Comparison of ENCODE assay signal across 19 cellular contexts in genomic region chr16:65336169-65336568, GRCh38.
A peak's percentile ranks its signal among the peaks of the same experiment; 100 is the strongest.
DNase-seq lines count a peak whose midpoint lies in the region; TF ChIP-seq lines count a peak whose summit lies in the region.
"Had no signal": no experiment of that assay in that cellular context is flagged by ENCODE, and none has a peak within 500 bp of the region (broad histone marks: within the 10 kb centered on the region; RNA-seq: fewer than 3 reads in every experiment).

No MANE protein-coding gene starts in this region.

- H3K9me3 Mint-ChIP-seq in MCF 10A (ENCODE audit: unreplicated experiment) = peaks cover 30% of the 10 kb centered on the region
- H3K9me3 Mint-ChIP-seq: activated CD4-positive, alpha-beta T cell treated with anti-CD3 and anti-CD28 coated beads, Interleukin-2, amount 10 ng/mL, durations not matched to agents 7 days and 5 days had no signal

- no peak for TF ChIP-seq POLR2A in breast epithelium (IDR thresholded peaks at IDR 0.05)

- peak; percentile 13 for DNase-seq in MCF 10A (ENCODE audit: unreplicated experiment)
- no peak for DNase-seq in breast epithelium (ENCODE audit: low spot score in 2 of 2)
- peak; percentile 51 for DNase-seq in amniotic epithelial cell (ENCODE audit: low read depth)
- DNase-seq in fibroblast of the aortic adventitia (ENCODE audit: low read depth) = peak; percentile 63
- no peak for DNase-seq in HT-29 (ENCODE audit: low spot score)
- no peak for DNase-seq in NCI-H128 (lab: John Stamatoyannopoulos, UW; ENCODE audit: unreplicated experiment)
- no peak for DNase-seq in amygdala (lab: John Stamatoyannopoulos, UW)
- DNase-seq in activated T-cell treated with anti-CD3 and anti-CD28 coated beads, Interleukin-2, amount 50 U/mL, for 1 hour = no peak
- DNase-seq: activated CD4-positive, alpha-beta T cell treated with anti-CD3 and anti-CD28 coated beads, Interleukin-2, amount 10 ng/mL, durations not matched to agents 7 days and 5 days; activated naive CD8-positive, alpha-beta T cell treated with anti-CD3 and anti-CD28 coated beads, Interleukin-2, amount 50 U/mL, for 24 hours; activated T-cell treated with anti-CD3 and anti-CD28 coated beads, Interleukin-2, amount 50 U/mL, for 72 hours; colonic mucosa; left colon; mucosa of descending colon; NCI-H1417 treated with DMSO at 0.1 percent for 48 hours; pancreas; spleen; stimulated activated naive B cell treated with anti-CD40 and anti-IgM and Interleukin-4, amounts not matched to agents 10 μg/mL and 1 μg/mL and 100 μg/mL, for 72 hours; transverse colon had no signal

- no peaks in the 10 kb centered on the region for H3K9me3 ChIP-seq in breast epithelium
- H3K9me3 ChIP-seq: colonic mucosa, mucosa of descending colon, pancreas, spleen, transverse colon had no signal

- TF ChIP-seq CTCF in MCF 10A (IDR thresholded peaks at IDR 0.05; ENCODE audit: unreplicated experiment) (no peak), breast epithelium (IDR thresholded peaks at IDR 0.05) (no peak), fibroblast of the aortic adventitia (IDR thresholded peaks at IDR 0.05; ENCODE audit: insufficient read depth, low read length) (no peak)

- no peaks in the 10 kb centered on the region for H3K36me3 Mint-ChIP-seq in MCF 10A (ENCODE audit: insufficient read depth, unreplicated experiment)
- H3K36me3 Mint-ChIP-seq: stimulated activated naive B cell treated with anti-CD40 and anti-IgM and Interleukin-4, amounts not matched to agents 10 μg/mL and 1 μg/mL and 100 μg/mL, for 72 hours had no signal

- H3K4me3 ChIP-seq in breast epithelium (no peak overlapping the region), fibroblast of the aortic adventitia (ENCODE audit: low read depth, low read length) (no peak overlapping the region)
- H3K4me3 ChIP-seq: colonic mucosa, mucosa of descending colon, pancreas, spleen, transverse colon had no signal

- POLR2A ChIA-PET in MCF 10A (lab: Yijun Ruan, JAX) = no interaction called here

- CTCF ChIA-PET in MCF 10A (lab: Yijun Ruan, JAX) = no interaction called here

- intact Hi-C loops in MCF 10A (cut with micrococcal nuclease) (no loop called here), breast epithelium (cut with DNase I; ENCODE audit: low total_unique reads) (no loop called here)

- no TSS peak for BruUV-seq in MCF 10A (replicated peaks; lab: Mats Ljungman, UMichigan)

- no peaks in the 10 kb centered on the region for H3K27me3 Mint-ChIP-seq in MCF 10A (ENCODE audit: insufficient read depth, unreplicated experiment)
- H3K27me3 Mint-ChIP-seq: activated CD4-positive, alpha-beta T cell treated with anti-CD3 and anti-CD28 coated beads, Interleukin-2, amount 10 ng/mL, durations not matched to agents 7 days and 5 days; activated naive CD8-positive, alpha-beta T cell treated with anti-CD3 and anti-CD28 coated beads, Interleukin-2, amount 50 U/mL, for 24 hours; stimulated activated naive B cell treated with anti-CD40 and anti-IgM and Interleukin-4, amounts not matched to agents 10 μg/mL and 1 μg/mL and 100 μg/mL, for 72 hours had no signal

- no peaks in the 10 kb centered on the region for H3K27me3 ChIP-seq in breast epithelium
- H3K27me3 ChIP-seq: colonic mucosa, spleen, transverse colon had no signal

- no peaks in the 10 kb centered on the region for H3K36me3 ChIP-seq in breast epithelium
- H3K36me3 ChIP-seq: colonic mucosa, pancreas, spleen, transverse colon had no signal

- no peak overlapping the region for H3K4me3 Mint-ChIP-seq in MCF 10A (ENCODE audit: unreplicated experiment)
- H3K4me3 Mint-ChIP-seq: activated CD4-positive, alpha-beta T cell treated with anti-CD3 and anti-CD28 coated beads, Interleukin-2, amount 10 ng/mL, durations not matched to agents 7 days and 5 days; activated naive CD8-positive, alpha-beta T cell treated with anti-CD3 and anti-CD28 coated beads, Interleukin-2, amount 50 U/mL, for 24 hours; activated T-cell treated with anti-CD3 and anti-CD28 coated beads, Interleukin-2, amount 50 U/mL, for 72 hours; stimulated activated naive B cell treated with anti-CD40 and anti-IgM and Interleukin-4, amounts not matched to agents 10 μg/mL and 1 μg/mL and 100 μg/mL, for 72 hours had no signal

- no peaks in the 10 kb centered on the region for H3K4me1 ChIP-seq in breast epithelium
- H3K4me1 ChIP-seq: colonic mucosa, pancreas, transverse colon had no signal

- no peak overlapping the region for H3K27ac ChIP-seq in breast epithelium
- H3K27ac ChIP-seq: colonic mucosa, pancreas, spleen, transverse colon had no signal

- H3K4me1 Mint-ChIP-seq in MCF 10A (ENCODE audit: insufficient read depth, unreplicated experiment) = no peaks in the 10 kb centered on the region
- H3K4me1 Mint-ChIP-seq: activated CD4-positive, alpha-beta T cell treated with anti-CD3 and anti-CD28 coated beads, Interleukin-2, amount 10 ng/mL, durations not matched to agents 7 days and 5 days; activated naive CD8-positive, alpha-beta T cell treated with anti-CD3 and anti-CD28 coated beads, Interleukin-2, amount 50 U/mL, for 24 hours; stimulated activated naive B cell treated with anti-CD40 and anti-IgM and Interleukin-4, amounts not matched to agents 10 μg/mL and 1 μg/mL and 100 μg/mL, for 72 hours had no signal

- no peak overlapping the region for H3K27ac Mint-ChIP-seq in MCF 10A (ENCODE audit: low read depth, unreplicated experiment)
- H3K27ac Mint-ChIP-seq: activated CD4-positive, alpha-beta T cell treated with anti-CD3 and anti-CD28 coated beads, Interleukin-2, amount 10 ng/mL, durations not matched to agents 7 days and 5 days; activated naive CD8-positive, alpha-beta T cell treated with anti-CD3 and anti-CD28 coated beads, Interleukin-2, amount 50 U/mL, for 24 hours; activated T-cell treated with anti-CD3 and anti-CD28 coated beads, Interleukin-2, amount 50 U/mL, for 72 hours; stimulated activated naive B cell treated with anti-CD40 and anti-IgM and Interleukin-4, amounts not matched to agents 10 μg/mL and 1 μg/mL and 100 μg/mL, for 72 hours had no signal

Comparison
In these comparisons a context has a peak if more than half of its experiments do, and no peak if none do; other contexts are left out.
1. DNase-seq: peak in MCF 10A (single experiment), amniotic epithelial cell (single experiment) and fibroblast of the aortic adventitia (single experiment); none in breast epithelium (0 of 2), HT-29 (single experiment), NCI-H128 (single experiment), amygdala (0 of 56) and activated T-cell treated with anti-CD3 and anti-CD28 coated beads, Interleukin-2, amount 50 U/mL, for 1 hour (single experiment).